11 cellular contexts compared by ENCODE assay signal in the genomic region with DNA sequence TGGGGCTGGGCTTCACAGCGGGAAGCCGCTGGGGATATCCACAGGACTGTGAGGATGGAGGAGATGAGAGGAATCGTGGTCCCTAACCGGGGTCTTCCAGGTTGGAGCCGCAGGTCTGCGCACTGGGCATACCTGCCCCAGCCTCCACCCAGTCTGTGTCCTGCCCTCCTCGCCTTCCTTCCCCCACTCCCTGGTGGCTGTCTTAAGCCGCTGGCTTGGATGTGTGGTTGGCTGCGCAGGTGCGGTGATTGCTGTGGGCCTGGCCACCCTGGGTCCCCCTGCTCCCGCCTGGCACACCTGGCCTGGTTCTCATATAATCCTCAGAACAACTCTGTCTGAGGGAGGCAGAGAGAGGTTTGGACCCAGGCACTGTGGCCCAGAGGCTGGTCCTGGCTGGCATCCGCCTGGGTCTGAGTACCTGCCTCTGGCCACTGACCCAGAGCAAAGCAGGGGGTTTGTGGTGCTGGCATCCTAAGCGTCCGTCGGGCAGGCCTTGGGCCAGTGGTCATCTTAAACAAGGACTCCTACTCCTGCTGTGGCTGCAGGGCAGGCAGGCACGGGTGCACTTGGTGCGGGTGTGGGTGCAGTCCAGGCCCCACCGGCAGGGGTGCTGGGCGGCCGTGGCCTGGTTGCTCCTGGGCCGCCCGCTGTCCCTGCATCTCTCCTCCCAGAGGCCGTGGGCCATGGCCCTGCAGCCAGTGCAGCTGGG. TPM values are rescaled to one million over a fixed set of nuclear protein-coding genes. Genes with fewer than 3 reads are reported as not detected.
DNase-seq lines count a peak whose midpoint lies in the region; ATAC-seq and TF ChIP-seq lines count a peak whose summit lies in the region.
"Had no signal": no experiment of that assay in that cellular context is flagged by ENCODE, and none has a peak within 500 bp of the region (broad histone marks: within the 10 kb centered on the region; RNA-seq: fewer than 3 reads in every experiment).

No MANE protein-coding gene starts in this region.

- intact Hi-C loops in esophagus squamous epithelium (cut with DNase I) (no loop called here), natural killer cell (cut with micrococcal nuclease) (no loop called here)

- H3K36me3 ChIP-seq in SJSA1, result peaks cover 44% of the 10 kb centered on the region
- H3K36me3 ChIP-seq in esophagus squamous epithelium, result peaks cover 0 to 17% (median 0%) of the 10 kb centered on the region in 3 donors
- H3K36me3 ChIP-seq in rectal smooth muscle tissue (ENCODE audit: control insufficient read depth, insufficient read depth, low read length), result peaks cover 7% of the 10 kb centered on the region

- no peak for ATAC-seq in natural killer cell
- no peak for ATAC-seq in activated naive CD8-positive, alpha-beta T cell treated with anti-CD3 and anti-CD28 coated beads, Interleukin-2, amount 50 U/mL, for 24 hours

- DNase-seq in AG04450 (ENCODE audit: low read depth, low spot score) (no peak), SJSA1 (ENCODE audit: low read depth in 1 of 2, low spot score in 2 of 2) (no peak), esophagus squamous epithelium (lab: John Stamatoyannopoulos, UW) (no peak), RWPE1 (ENCODE audit: low spot score) (no peak), natural killer cell (no peak), SW480 (ENCODE audit: low spot score) (no peak)
- DNase-seq in activated naive CD8-positive, alpha-beta T cell treated with anti-CD3 and anti-CD28 coated beads, Interleukin-2, amount 50 U/mL, for 24 hours, result no peak
- DNase-seq: activated CD8-positive, alpha-beta memory T cell treated with anti-CD3 and anti-CD28 coated beads, Interleukin-2, amount 50 U/mL, for 4 hours; AML-193; NCI-H1417 had no signal

- no peaks in the 10 kb centered on the region for H3K4me1 Mint-ChIP-seq in natural killer cell
- no peaks in the 10 kb centered on the region for H3K4me1 Mint-ChIP-seq in activated naive CD8-positive, alpha-beta T cell treated with anti-CD3 and anti-CD28 coated beads, Interleukin-2, amount 50 U/mL, for 24 hours

- H3K4me1 ChIP-seq in SJSA1 (replicated peaks), result peaks cover 20% of the 10 kb centered on the region
- H3K4me1 ChIP-seq in esophagus squamous epithelium, result peaks cover 9 to 66% (median 38%) of the 10 kb centered on the region in 3 donors
- peaks cover 8% of the 10 kb centered on the region for H3K4me1 ChIP-seq in rectal smooth muscle tissue (ENCODE audit: control insufficient read depth, insufficient read depth, low read length)

- CTCF ChIA-PET in AG04450 (lab: Charles Lee) (interaction anchor here (0.6 to 2.1 kb wide), 6 partner anchors 9 to 252 kb away, joined by 3 to 9 read pairs (median 4); partner anchors contain the start of gene PLXNA1), RWPE1 (lab: Yijun Ruan, JAX) (interaction anchor here (0.6 to 1.7 kb wide), 7 partner anchors 9 to 1312 kb away, joined by 3 to 8 read pairs (median 5); no protein-coding TSS in a partner anchor)

- H3K4me3 Mint-ChIP-seq in natural killer cell, result no peak overlapping the region
- H3K4me3 Mint-ChIP-seq in activated naive CD8-positive, alpha-beta T cell treated with anti-CD3 and anti-CD28 coated beads, Interleukin-2, amount 50 U/mL, for 24 hours, result no peak overlapping the region

- peak overlapping the region; percentile 93 for H3K27ac ChIP-seq in AG04450 (ENCODE audit: low read depth, low read length)
- peak overlapping the region; percentile 79 for H3K27ac ChIP-seq in SJSA1
- peak overlapping the region in 3 of 4 donors; percentile 56 to 87 (median 79) for H3K27ac ChIP-seq in esophagus squamous epithelium
- peak overlapping the region; percentile 42 for H3K27ac ChIP-seq in rectal smooth muscle tissue (ENCODE audit: low read depth, low read length)
- H3K27ac ChIP-seq in RWPE1, result no peak overlapping the region

- 93% methylated on average over 6 to 10 of the region's 23 CpGs for WGBS in esophagus squamous epithelium, 2 donors

- peak overlapping the region; percentile 10; the same call in 1 of the 2 replicates for H3K4me3 ChIP-seq in AG04450 (ENCODE audit: low read depth, low read length)
- no peak overlapping the region for H3K4me3 ChIP-seq in SJSA1
- H3K4me3 ChIP-seq in esophagus squamous epithelium, result peak overlapping the region in 1 of 4 donors; percentile 31
- peak overlapping the region; percentile 47 for H3K4me3 ChIP-seq in rectal smooth muscle tissue (ENCODE audit: low read length)

- H3K27me3 ChIP-seq in AG04450 (ENCODE audit: control insufficient read depth, insufficient read depth, low read length) (no peaks in the 10 kb centered on the region), SJSA1 (replicated peaks) (no peaks in the 10 kb centered on the region), esophagus squamous epithelium (no peaks in the 10 kb centered on the region), rectal smooth muscle tissue (ENCODE audit: control insufficient read depth, insufficient read depth, low read length) (no peaks in the 10 kb centered on the region)

- H3K9me3 Mint-ChIP-seq in natural killer cell, result no peaks in the 10 kb centered on the region
- no peaks in the 10 kb centered on the region for H3K9me3 Mint-ChIP-seq in activated naive CD8-positive, alpha-beta T cell treated with anti-CD3 and anti-CD28 coated beads, Interleukin-2, amount 50 U/mL, for 24 hours

- H3K27me3 Mint-ChIP-seq in natural killer cell (ENCODE audit: low read depth in 2 of 2), result no peaks in the 10 kb centered on the region
- no peaks in the 10 kb centered on the region for H3K27me3 Mint-ChIP-seq in activated naive CD8-positive, alpha-beta T cell treated with anti-CD3 and anti-CD28 coated beads, Interleukin-2, amount 50 U/mL, for 24 hours

- H3K9ac ChIP-seq in rectal smooth muscle tissue (ENCODE audit: low read length), result no peak overlapping the region

- TF ChIP-seq POLR2A in esophagus squamous epithelium (IDR thresholded peaks at IDR 0.05), result peak in 1 of 4 donors; percentile 19

- no peaks in the 10 kb centered on the region for H3K36me3 Mint-ChIP-seq in natural killer cell
- H3K36me3 Mint-ChIP-seq in activated naive CD8-positive, alpha-beta T cell treated with anti-CD3 and anti-CD28 coated beads, Interleukin-2, amount 50 U/mL, for 24 hours (ENCODE audit: low read depth), result no peaks in the 10 kb centered on the region

- H3K27ac Mint-ChIP-seq in natural killer cell, result no peak overlapping the region
- H3K27ac Mint-ChIP-seq in activated naive CD8-positive, alpha-beta T cell treated with anti-CD3 and anti-CD28 coated beads, Interleukin-2, amount 50 U/mL, for 24 hours, result no peak overlapping the region

- H3K9me3 ChIP-seq in AG04450 (ENCODE audit: control insufficient read depth, insufficient read depth, low read length), result no peaks in the 10 kb centered on the region; the same call in 1 of the 2 replicates
- H3K9me3 ChIP-seq in SJSA1 (replicated peaks), result no peaks in the 10 kb centered on the region
- no peaks in the 10 kb centered on the region for H3K9me3 ChIP-seq in esophagus squamous epithelium

- TF ChIP-seq CTCF in AG04450 (IDR thresholded peaks at IDR 0.05; ENCODE audit: low read depth, low read length) (no peak; the same call in 1 of the 2 replicates), esophagus squamous epithelium (IDR thresholded peaks at IDR 0.05) (peak in 1 of 6 experiments; percentile 7), RWPE1 (conservative IDR thresholded peaks at IDR 0.05; ENCODE audit: low read depth) (no peak), natural killer cell (IDR thresholded peaks at IDR 0.05) (no peak)

- POLR2A ChIA-PET in AG04450 (lab: Yijun Ruan, JAX), result interaction anchor here (0.7 to 1.4 kb wide), 3 partner anchors 17 to 250 kb away, joined by 3 read pairs; partner anchors contain the start of gene PLXNA1
- POLR2A ChIA-PET in RWPE1 (lab: Yijun Ruan, JAX; ENCODE audit: low non-redundant PET), result no interaction called here

RNA-seq across cellular contexts. Expression of gene PLXNA1, which starts 18.7 kb away (rescaled TPM):
- polyA plus RNA-seq in AG04450 (2011; rRNA removed), result 22.0 and 30.8 TPM in 2 replicates
- polyA minus RNA-seq in AG04450 (2011; rRNA and poly(A)+ RNA removed), result 56.6 and 67.4 TPM in 2 replicates
- 28.7 and 44.4 TPM in 2 replicates for total RNA-seq in SJSA1 (2014; rRNA removed; shearing (Covaris generic))
- total RNA-seq in esophagus squamous epithelium (10 to 100 TPM; 19.7 to 27.5 (median 23.9) TPM), natural killer cell (1 to 10 TPM; 2.5 to 4.3 (median 2.8) TPM)
